In genomic region chr21:16942703-16943102, GRCh38 we compare ENCODE assay signal across 10 cellular contexts.
A peak's percentile ranks its signal among the peaks of the same experiment; 100 is the strongest.
DNase-seq lines count a peak whose midpoint lies in the region; TF ChIP-seq lines count a peak whose summit lies in the region.
"Had no signal": no experiment of that assay in that cellular context is flagged by ENCODE, and none has a peak within 500 bp of the region (broad histone marks: within the 10 kb centered on the region; RNA-seq: fewer than 3 reads in every experiment).

No MANE protein-coding gene starts in this region.

- H3K36me3 ChIP-seq in BE2C, result no peaks in the 10 kb centered on the region
- H3K36me3 ChIP-seq in adrenal gland (replicated peaks in 1 of 2), result no peaks in the 10 kb centered on the region

- TF ChIP-seq CTCF in BE2C (IDR thresholded peaks at IDR 0.05; ENCODE audit: low read depth, low read length) (peak; percentile 88), adrenal gland (IDR thresholded peaks at IDR 0.05) (peak in 4 of 6 experiments; percentile 33 to 50 (median 40))

- no peak for TF ChIP-seq POLR2A in adrenal gland (IDR thresholded peaks at IDR 0.05)

- H3K9me3 ChIP-seq in BE2C (no peaks in the 10 kb centered on the region), adrenal gland (replicated peaks in 1 of 3) (peaks cover 0 to under 1% (median 0%) of the 10 kb centered on the region in 3 donors)

- no peak overlapping the region for H3K27ac ChIP-seq in adrenal gland

- intact Hi-C loops in adrenal gland (cut with DNase I), result no loop called here

- H3K27me3 ChIP-seq in BE2C (no peaks in the 10 kb centered on the region), adrenal gland (no peaks in the 10 kb centered on the region)

- WGBS in adrenal gland, 4 donors, result 64 to 74% (median 71%) methylated on average over 4 of the region's 4 CpGs

- no peak overlapping the region for H3K4me3 ChIP-seq in BE2C (ENCODE audit: low read depth, low read length)
- H3K4me3 ChIP-seq in adrenal gland, result no peak overlapping the region
- H3K4me3 ChIP-seq: lung had no signal

- DNase-seq in BE2C, result peak; percentile 50
- peak; percentile 30 for DNase-seq in HT1080 (ENCODE audit: low read depth)
- peak in 3 of 7 donors; percentile 13 to 21 (median 20) for DNase-seq in adrenal gland
- DNase-seq in iPS-NIHi11 (ENCODE audit: low spot score), result peak; percentile 34
- no peak for DNase-seq in NCI-H1417 (lab: John Stamatoyannopoulos, UW)
- DNase-seq in NCI-H774 (lab: John Stamatoyannopoulos, UW), result no peak
- DNase-seq in MV-4-11 (lab: John Stamatoyannopoulos, UW), result no peak
- DNase-seq in NCI-H345 treated with DMSO at 0.1 percent for 48 hours (lab: John Stamatoyannopoulos, UW; ENCODE audit: unreplicated experiment), result no peak
- DNase-seq: SIG-M5 had no signal

- no peaks in the 10 kb centered on the region for H3K4me1 ChIP-seq in BE2C
- H3K4me1 ChIP-seq in adrenal gland (replicated peaks in 1 of 2), result no peaks in the 10 kb centered on the region

Comparison
In these comparisons a context has a peak if more than half of its experiments do, and no peak if none do; other contexts are left out.
1. DNase-seq: peak in BE2C (single experiment), HT1080 (single experiment) and iPS-NIHi11 (single experiment); none in NCI-H1417 (0 of 3), NCI-H774 (single experiment), MV-4-11 (single experiment) and NCI-H345 treated with DMSO at 0.1 percent for 48 hours (single experiment).